ENCODE assay signal across 17 cellular contexts in the genomic region with DNA sequence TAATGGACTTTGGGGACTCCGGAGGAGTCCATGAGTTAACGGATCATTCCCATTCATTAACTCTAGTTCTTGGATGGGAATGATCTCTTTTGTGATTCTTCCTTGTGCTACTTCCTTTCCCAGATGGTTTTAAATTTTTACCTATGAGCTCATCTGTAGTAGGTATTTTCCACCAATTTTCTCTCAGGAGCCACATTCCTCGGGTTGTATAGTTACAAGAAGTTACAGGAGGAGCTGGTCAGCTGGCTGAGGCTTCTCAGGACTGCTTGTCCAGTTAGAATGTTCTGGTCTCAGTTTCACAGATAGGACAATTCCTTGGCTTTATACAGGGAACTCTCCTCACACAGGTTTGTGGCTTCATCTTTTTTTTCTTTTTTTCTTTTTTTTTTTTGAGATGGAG.
"Had no signal": no experiment of that assay in that cellular context is flagged by ENCODE, and none has a peak within 500 bp of the region (broad histone marks: within the 10 kb centered on the region; RNA-seq: fewer than 3 reads in every experiment).

No MANE protein-coding gene starts in this region.

- H3K27ac ChIP-seq: ascending aorta, cardiac muscle cell, lower lobe of right lung, neural progenitor cell, psoas muscle, thoracic aorta, VCaP had no signal

- H3K4me1 ChIP-seq: ascending aorta, psoas muscle had no signal

- H3K9me3 ChIP-seq: ascending aorta, lower lobe of right lung, psoas muscle, stomach, thoracic aorta had no signal

- H3K36me3 ChIP-seq: ascending aorta, cardiac muscle cell, lower lobe of right lung, neural progenitor cell, stomach, thoracic aorta had no signal

- H3K27me3 ChIP-seq: ascending aorta, cardiac muscle cell, neural progenitor cell, stomach had no signal

- ATAC-seq: left colon, lower lobe of right lung, psoas muscle, sciatic nerve had no signal

- H3K4me3 ChIP-seq: ascending aorta, cardiac muscle cell, lower lobe of right lung, neural progenitor cell, psoas muscle, stomach, thoracic aorta had no signal

- DNase-seq: activated CD4-positive, alpha-beta T cell treated with anti-CD3 and anti-CD28 coated beads for 1 hour; activated CD4-positive, alpha-beta T cell treated with anti-CD3 and anti-CD28 coated beads, Interleukin-2, amount 50 U/mL, for 48 hours; activated naive CD4-positive, alpha-beta T cell treated with anti-CD3 and anti-CD28 coated beads, Interleukin-2, amount 10 ng/mL, durations not matched to agents 7 days and 5 days; activated T-cell treated with anti-CD3 and anti-CD28 coated beads, Interleukin-2, amount 50 U/mL, for 1 hour; hippocampal formation; left colon; lower lobe of right lung; psoas muscle; stimulated activated CD4-positive, alpha-beta T cell treated with anti-CD3 and anti-CD28 coated beads, Interleukin-1b, Interleukin-23, amount 100 ng/mL, for 48 hours; stomach; T-helper 1 cell had no signal
